Comparison of ENCODE assay signal across 28 cellular contexts in genomic region chr1:178033019-178033418, GRCh38.
"Had no signal": no experiment of that assay in that cellular context is flagged by ENCODE, and none has a peak within 500 bp of the region (broad histone marks: within the 10 kb centered on the region; RNA-seq: fewer than 3 reads in every experiment).

No MANE protein-coding gene starts in this region.

- H3K27me3 ChIP-seq: ascending aorta, body of pancreas, Peyer's patch, SJCRH30 had no signal

- H3K36me3 ChIP-seq: ascending aorta, SJCRH30 had no signal

- H3K9me3 ChIP-seq: ascending aorta, body of pancreas, Peyer's patch, SJCRH30, SK-N-SH had no signal

- DNase-seq: activated CD4-positive, alpha-beta memory T cell treated with anti-CD3 and anti-CD28 coated beads for 36 hours; activated CD4-positive, alpha-beta T cell treated with anti-CD3 and anti-CD28 coated beads, Interleukin-2, amount 10 ng/mL, durations not matched to agents 7 days and 5 days; activated CD4-positive, CD25-positive, alpha-beta regulatory T cell; activated CD8-positive, alpha-beta memory T cell treated with anti-CD3 and anti-CD28 coated beads for 24 hours; activated effector memory CD4-positive, alpha-beta T cell treated with anti-CD3 and anti-CD28 coated beads, Interleukin-2, amount 50 U/mL, for 16 hours; activated naive CD4-positive, alpha-beta T cell treated with Interleukin-2 at 50 U/mL for 16 hours; activated naive CD8-positive, alpha-beta T cell treated with anti-CD3 and anti-CD28 coated beads, Interleukin-2, amount 50 U/mL, for 24 hours; activated T-cell treated with anti-CD3 and anti-CD28 coated beads, Interleukin-2, amount 50 U/mL, for 4 hours; amniotic stem cell; body of pancreas; IMR-90; Kasumi-1; KBM-7; NCI-H1048; NCI-H146; NCI-H187 treated with DMSO at 0.1 percent for 48 hours; NCI-H2081 treated with DMSO at 0.1 percent for 48 hours; NCI-H446; NCI-H526 treated with DMSO at 0.1 percent for 48 hours; NK-92 treated with Interleukin-12 subunit alpha and Interleukin-12 subunit beta, amount 100 ng/mL, for 24 hours; OCI-M1; Peyer's patch; Right ventricle myocardium superior; SJCRH30; SK-N-SH had no signal

- H3K27ac ChIP-seq: ascending aorta, body of pancreas, Peyer's patch, RWPE1, SJCRH30 had no signal

- H3K9me2 ChIP-seq: SK-N-SH had no signal

- H3K4me1 ChIP-seq: ascending aorta, Peyer's patch had no signal

- H3K4me2 ChIP-seq: SK-N-SH had no signal

- ATAC-seq: activated naive CD4-positive, alpha-beta T cell treated with anti-CD3 and anti-CD28 coated beads, Interleukin-2, amount 50 U/mL, for 72 hours; activated naive CD8-positive, alpha-beta T cell treated with anti-CD3 and anti-CD28 coated beads, Interleukin-2, amount 50 U/mL, for 24 hours; activated T-cell treated with anti-CD3 and anti-CD28 coated beads, Interleukin-2, amount 50 U/mL, for 4 hours; body of pancreas had no signal

- H3K4me3 ChIP-seq: ascending aorta, body of pancreas, Peyer's patch, SJCRH30 had no signal
